ENCODE assay signal across 13 cellular contexts in the genomic region with DNA sequence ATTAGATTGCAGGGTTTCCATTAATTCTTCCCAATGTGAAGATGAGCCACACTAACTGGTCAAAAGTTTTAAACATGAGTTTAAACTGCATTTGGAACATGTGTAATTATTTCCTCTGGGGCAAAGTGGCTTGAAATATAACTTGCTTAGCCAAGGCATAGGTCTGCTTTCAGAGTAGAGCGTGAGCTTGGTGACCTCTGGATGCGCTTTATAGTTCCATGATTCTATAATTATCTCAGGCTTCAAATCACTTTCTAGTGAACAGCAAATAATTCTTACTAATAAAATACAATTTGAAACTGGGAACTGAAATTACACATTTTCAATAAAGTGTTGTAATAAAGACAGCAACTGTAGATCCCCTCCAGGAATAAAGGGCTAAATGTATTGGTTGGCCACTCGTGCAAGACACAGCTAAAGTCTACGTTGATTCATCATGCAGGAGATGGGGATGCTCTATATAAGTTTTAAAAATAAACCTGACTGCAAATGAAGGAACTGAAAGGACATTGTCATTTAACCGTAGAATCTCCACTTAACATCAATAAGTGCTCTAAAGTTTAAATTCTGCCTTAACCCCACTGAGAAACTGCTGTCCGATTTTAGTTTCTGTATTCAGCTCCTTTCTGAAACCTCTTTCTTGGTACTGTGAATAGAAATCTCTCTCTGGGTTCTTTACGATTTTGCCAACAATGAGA.
DNase-seq lines count a peak whose midpoint lies in the region; ATAC-seq, FAIRE-seq and TF ChIP-seq lines count a peak whose summit lies in the region.
"Had no signal": no experiment of that assay in that cellular context is flagged by ENCODE, and none has a peak within 500 bp of the region (broad histone marks: within the 10 kb centered on the region; RNA-seq: fewer than 3 reads in every experiment).

No MANE protein-coding gene starts in this region.

- intact Hi-C loops in left cardiac atrium (cut with DNase I): no loop called here

- no peak overlapping the region for H3K27ac ChIP-seq in effector memory CD4-positive, alpha-beta T cell (ENCODE audit: insufficient read depth, low read length, poor library complexity, severe bottlenecking)

- ATAC-seq in GM19468 (IDR thresholded peaks at IDR 0.05; ENCODE audit: extremely low read depth, unreplicated experiment) (peak; percentile 71), HG02870 (IDR thresholded peaks at IDR 0.05; ENCODE audit: unreplicated experiment) (peak; percentile 82), HG03565 (IDR thresholded peaks at IDR 0.05; ENCODE audit: unreplicated experiment) (peak; percentile 78), left cardiac atrium (no peak)

- H3K4me3 ChIP-seq in effector memory CD4-positive, alpha-beta T cell (ENCODE audit: insufficient read depth, low read depth, low read length, poor library complexity, severe bottlenecking): no peak overlapping the region

- DNase-seq in GM12891 (ENCODE audit: insufficient read length, low spot score): no peak
- DNase-seq in left cardiac atrium: no peak
- DNase-seq in effector memory CD4-positive, alpha-beta T cell: no peak
- no peak for DNase-seq in DMS 273 (lab: John Stamatoyannopoulos, UW; ENCODE audit: unreplicated experiment)
- no peak for DNase-seq in NCI-H748 treated with DMSO at 0.1 percent for 48 hours (lab: John Stamatoyannopoulos, UW)
- DNase-seq: activated CD4-positive, alpha-beta memory T cell treated with anti-CD3 and anti-CD28 coated beads for 36 hours; activated naive CD4-positive, alpha-beta T cell; caudate nucleus; NCI-H2107; nucleus accumbens had no signal

- H3K9me3 ChIP-seq in effector memory CD4-positive, alpha-beta T cell (ENCODE audit: control insufficient read depth, low read length): no peaks in the 10 kb centered on the region

- H3K4me1 ChIP-seq in effector memory CD4-positive, alpha-beta T cell (ENCODE audit: control insufficient read depth, insufficient read depth, low read length, poor library complexity, severe bottlenecking): no peaks in the 10 kb centered on the region

- H3K27me3 ChIP-seq in effector memory CD4-positive, alpha-beta T cell (replicated peaks; ENCODE audit: control insufficient read depth, insufficient read depth, low read length, poor library complexity, severe bottlenecking): no peaks in the 10 kb centered on the region

- no peak for TF ChIP-seq POLR2A in GM12891 (IDR thresholded peaks at IDR 0.05; ENCODE audit: low read depth, low read length)

- H3K36me3 ChIP-seq in effector memory CD4-positive, alpha-beta T cell (ENCODE audit: control insufficient read depth, insufficient read depth, low read length): no peaks in the 10 kb centered on the region

- no peak for FAIRE-seq in GM12891 (lab: Jason Lieb, UNC)

TF ChIP-seq in GM12891, 5 proteins besides CTCF, POLR2A, EP300 and RAD21:
- TF ChIP-seq SPI1 (IDR thresholded peaks at IDR 0.05; ENCODE audit: low read depth, low read length) (peak; percentile 37), PAX5 (IDR thresholded peaks at IDR 0.05; ENCODE audit: insufficient read depth, low read length, severe bottlenecking) (no peak)

Comparison
In these comparisons a context has a peak if more than half of its experiments do, and no peak if none do; other contexts are left out.
1. ATAC-seq: peak in GM19468 (single experiment), HG02870 (single experiment) and HG03565 (single experiment); none in left cardiac atrium (0 of 2).